ENCODE assay signal across 6 cellular contexts in genomic region chr19:18278521-18279265, GRCh38. TPM values are rescaled to one million over a fixed set of nuclear protein-coding genes. Genes with fewer than 3 reads are reported as not detected.
DNase-seq lines count a peak whose midpoint lies in the region; ATAC-seq, FAIRE-seq and TF ChIP-seq lines count a peak whose summit lies in the region.

No MANE protein-coding gene starts in this region.

- H3K36me3 ChIP-seq in MG63 = peaks cover 22% of the 10 kb centered on the region
- peaks cover 4% of the 10 kb centered on the region for H3K36me3 ChIP-seq in astrocyte (ENCODE audit: insufficient read depth, low read length)

- H3K27me3 ChIP-seq in MG63 = no peaks in the 10 kb centered on the region
- H3K27me3 ChIP-seq in astrocyte (ENCODE audit: insufficient read depth, low read length) = no peaks in the 10 kb centered on the region

- peak overlapping the region; percentile 94 for H3K4me3 Mint-ChIP-seq in astrocyte (ENCODE audit: unreplicated experiment)

- H3K4me1 ChIP-seq in astrocyte (ENCODE audit: insufficient read depth, low read length) = peaks cover 44% of the 10 kb centered on the region

- H3K79me2 ChIP-seq in astrocyte (ENCODE audit: insufficient read depth, low read length) = peaks cover 58% of the 10 kb centered on the region

- no peaks in the 10 kb centered on the region for H3K9me3 ChIP-seq in MG63
- H3K9me3 ChIP-seq in astrocyte (ENCODE audit: insufficient read depth, low read depth, low read length) = no peaks in the 10 kb centered on the region

- peak overlapping the region; percentile 99 for H3K9ac ChIP-seq in astrocyte (ENCODE audit: low read length)

- peaks cover 9% of the 10 kb centered on the region for H3K36me3 Mint-ChIP-seq in astrocyte (ENCODE audit: low read depth, unreplicated experiment)

- DNase-seq in MG63 = no peak
- no peak for DNase-seq in astrocyte (ENCODE audit: low read depth)
- DNase-seq in myocyte (ENCODE audit: low read depth) = peak; percentile 23
- DNase-seq in HCEC 1CT = no peak
- DNase-seq in activated CD4-positive, CD25-positive, alpha-beta regulatory T cell treated with anti-CD3 and anti-CD28 coated beads, Interleukin-2, amount 50 U/mL, for 72 hours = no peak

- H3K4me1 Mint-ChIP-seq in astrocyte (ENCODE audit: low read depth, unreplicated experiment) = peaks cover 16% of the 10 kb centered on the region

- peak overlapping the region; percentile 96 for H3K4me3 ChIP-seq in MG63
- H3K4me3 ChIP-seq in astrocyte (ENCODE audit: insufficient read depth, low read depth, low read length) = peak overlapping the region; percentile 98

- H2AFZ ChIP-seq in astrocyte (ENCODE audit: low read depth, low read length) = no peak overlapping the region

- H3K27ac ChIP-seq in astrocyte (ENCODE audit: low read depth, low read length) = peak overlapping the region; percentile 95

- peak overlapping the region; percentile 83 for H3K4me2 ChIP-seq in astrocyte (ENCODE audit: low read length)

- H3K9me3 Mint-ChIP-seq in astrocyte (ENCODE audit: unreplicated experiment) = no peaks in the 10 kb centered on the region

- ATAC-seq in HG03196 (IDR thresholded peaks at IDR 0.05; ENCODE audit: unreplicated experiment) = no peak

- TF ChIP-seq CTCF in astrocyte (IDR thresholded peaks at IDR 0.05; ENCODE audit: insufficient read depth, low read depth, low read length) = no peak

- no peak for FAIRE-seq in astrocyte (lab: Jason Lieb, UNC)

- H4K20me1 ChIP-seq in astrocyte (ENCODE audit: insufficient read depth, low read length) = peaks cover 59% of the 10 kb centered on the region

- no peaks in the 10 kb centered on the region for H3K27me3 Mint-ChIP-seq in astrocyte (ENCODE audit: low read depth, unreplicated experiment)

- H3K27ac Mint-ChIP-seq in astrocyte (ENCODE audit: unreplicated experiment) = peak overlapping the region; percentile 99

RNA-seq across cellular contexts. Expression of gene JUND, which starts 2.7 kb away (rescaled TPM):
- 85.7 and 102 TPM in 2 replicates for total RNA-seq in MG63 (2014; rRNA removed; shearing (Covaris generic); ENCODE audit: low replicate concordance)
- 151 and 161 TPM in 2 replicates for total RNA-seq in astrocyte
- total RNA-seq in myocyte = 244 and 299 TPM in 2 replicates
- 75.8 TPM for polyA plus RNA-seq in myocyte (2012)

RNA-seq across cellular contexts. Expression of gene IQCN, which starts 4.4 kb away (rescaled TPM):
- total RNA-seq in MG63 (2014; rRNA removed; shearing (Covaris generic); ENCODE audit: low replicate concordance) = 0.03 and 0.05 TPM in 2 replicates
- total RNA-seq in astrocyte = 1.3 and 1.7 TPM in 2 replicates
- total RNA-seq in myocyte = 1.1 and 1.2 TPM in 2 replicates
- 0.69 TPM for polyA plus RNA-seq in myocyte (2012)

RNA-seq across cellular contexts. Expression of gene LSM4, which starts 44.2 kb away (rescaled TPM):
- 335 and 636 TPM in 2 replicates for total RNA-seq in MG63 (2014; rRNA removed; shearing (Covaris generic); ENCODE audit: low replicate concordance)
- total RNA-seq in astrocyte (102 and 127 TPM in 2 replicates), myocyte (290 and 353 TPM in 2 replicates)
- polyA plus RNA-seq in myocyte (2012) = 213 TPM

RNA-seq across cellular contexts. Expression of gene PDE4C, which starts 52.5 kb away (rescaled TPM):
- total RNA-seq in MG63 (2014; rRNA removed; shearing (Covaris generic); ENCODE audit: low replicate concordance) = not detected in 2 replicates
- total RNA-seq in astrocyte (0.64 and 0.70 TPM in 2 replicates), myocyte (1.7 TPM in 1 of 2 replicates, not detected in the other)
- 0.20 TPM for polyA plus RNA-seq in myocyte (2012)
